8 cellular contexts compared by ENCODE assay signal in genomic region chr16:24609740-24610420, GRCh38.
DNase-seq lines count a peak whose midpoint lies in the region; ATAC-seq and TF ChIP-seq lines count a peak whose summit lies in the region.

No MANE protein-coding gene starts in this region.

- peaks cover 11% of the 10 kb centered on the region; the same call in 1 of the 2 replicates for H3K4me1 Mint-ChIP-seq in WTC11
- H3K4me1 Mint-ChIP-seq in glutamatergic neuron (ENCODE audit: low read depth, unreplicated experiment), result no peaks in the 10 kb centered on the region

- H3K27ac Mint-ChIP-seq in WTC11 (no peak overlapping the region), glutamatergic neuron (ENCODE audit: unreplicated experiment) (peak overlapping the region; percentile 25)

- BruUV-seq in IMR-90 (replicated peaks; lab: Mats Ljungman, UMichigan), result no TSS peak

- in situ Hi-C loops in IMR-90 (cut with MboI; ENCODE audit: low sequenced_read_pairs), result no loop called here

- H3K27ac ChIP-seq in IMR-90 (ENCODE audit: insufficient read depth, low read length) (no peak overlapping the region), osteoblast (ENCODE audit: low read depth, low read length) (no peak overlapping the region)

- peak overlapping the region; percentile 51 for H3K4me3 ChIP-seq in BE2C (ENCODE audit: low read depth, low read length)
- H3K4me3 ChIP-seq in IMR-90 (ENCODE audit: insufficient read depth, low read depth, low read length), result peak overlapping the region; percentile 5; the same call in 1 of the 2 replicates
- peak overlapping the region; percentile 63 for H3K4me3 ChIP-seq in osteoblast (ENCODE audit: insufficient read depth, low read length)

- TF ChIP-seq CTCF in BE2C (IDR thresholded peaks at IDR 0.05; ENCODE audit: low read depth, low read length) (no peak), IMR-90 (conservative IDR thresholded peaks at IDR 0.05; ENCODE audit: low read depth, low read length) (no peak), WTC11 (IDR thresholded peaks at IDR 0.05) (no peak), glutamatergic neuron (IDR thresholded peaks at IDR 0.05; ENCODE audit: partially characterized antibody, unreplicated experiment) (no peak), osteoblast (IDR thresholded peaks at IDR 0.05; ENCODE audit: extremely low read depth, low read depth, low read length) (no peak)

- no peak overlapping the region for H3K14ac ChIP-seq in IMR-90 (replicated peaks; ENCODE audit: low read depth, low read length)

- H3K9me1 ChIP-seq in IMR-90 (ENCODE audit: insufficient read depth, low read length), result no peaks in the 10 kb centered on the region

- POLR2A ChIA-PET in IMR-90 (lab: Charles Lee; ENCODE audit: unreplicated experiment) (no interaction called here), WTC11 (lab: Charles Lee) (interaction anchor here (0.8 kb wide), 1 partner anchor 10 kb away, joined by 3 read pairs; no protein-coding TSS in a partner anchor)

- H4K20me1 ChIP-seq in IMR-90 (ENCODE audit: insufficient read depth, low read length) (no peaks in the 10 kb centered on the region), osteoblast (ENCODE audit: insufficient read depth, low read length) (no peaks in the 10 kb centered on the region)

- H2BK20ac ChIP-seq in IMR-90 (ENCODE audit: low read depth, low read length), result no peak overlapping the region

- H4K5ac ChIP-seq in IMR-90 (ENCODE audit: low read depth, low read length), result no peak overlapping the region

- CTCF ChIA-PET in IMR-90 (lab: Yijun Ruan, JAX) (interaction anchor here (0.6 kb wide), 1 partner anchor 9 kb away, joined by 3 read pairs; no protein-coding TSS in a partner anchor), WTC11 (lab: Charles Lee) (interaction anchor here (0.5 to 1.3 kb wide), 5 partner anchors 41 to 105 kb away, joined by 3 read pairs; no protein-coding TSS in a partner anchor)

- H3K27me3 Mint-ChIP-seq in WTC11 (ENCODE audit: low read depth) (peaks cover 42% of the 10 kb centered on the region), glutamatergic neuron (ENCODE audit: unreplicated experiment) (peaks cover 4% of the 10 kb centered on the region)

- no peak for TF ChIP-seq POLR2A in IMR-90 (IDR thresholded peaks at IDR 0.05; ENCODE audit: low read depth, low read length)

- H2BK120ac ChIP-seq in IMR-90 (ENCODE audit: low read depth, low read length), result no peak overlapping the region

- peaks cover 14% of the 10 kb centered on the region for H3K27me3 ChIP-seq in BE2C
- peaks cover 26% of the 10 kb centered on the region for H3K27me3 ChIP-seq in IMR-90 (ENCODE audit: control insufficient read depth, insufficient read depth, low read length)
- peaks cover 12% of the 10 kb centered on the region for H3K27me3 ChIP-seq in osteoblast (ENCODE audit: insufficient read depth, low read length)

- no CpG with 5 or more reads among the region's 22 CpGs for WGBS in IMR-90 (ENCODE audit: extremely low coverage in 2 of 2, insufficient read length in 1 of 2), 2 experiments

- 0 out of 2 replicates have a peak overlapping the region, but pooled peaks have one; percentile 44 for H3K23ac ChIP-seq in IMR-90 (ENCODE audit: low read depth, low read length)

- H3K36me3 ChIP-seq in BE2C (no peaks in the 10 kb centered on the region), IMR-90 (ENCODE audit: control insufficient read depth, insufficient read depth, low read length) (no peaks in the 10 kb centered on the region), osteoblast (ENCODE audit: insufficient read depth, low read length) (no peaks in the 10 kb centered on the region)

- TF ChIP-seq RAD21 in IMR-90 (IDR thresholded peaks at IDR 0.05; ENCODE audit: low read length), result no peak

- H4K91ac ChIP-seq in IMR-90 (ENCODE audit: insufficient read depth, low read depth, low read length), result no peak overlapping the region

- no peak overlapping the region for H2AK9ac ChIP-seq in IMR-90 (replicated peaks; ENCODE audit: low read depth, low read length, poor library complexity)

- peak overlapping the region; percentile 71 for H3K4me2 ChIP-seq in IMR-90 (ENCODE audit: low read depth, low read length)
- H3K4me2 ChIP-seq in osteoblast (ENCODE audit: insufficient read depth, low read length), result peak overlapping the region; percentile 80

- H3K9me3 ChIP-seq in BE2C (no peaks in the 10 kb centered on the region), IMR-90 (ENCODE audit: control insufficient read depth, insufficient read depth, low read length) (0 out of 2 replicates have a peak, but pooled peaks cover under 1% of the 10 kb centered on the region), osteoblast (ENCODE audit: low read depth, low read length) (no peaks in the 10 kb centered on the region)

- no peak overlapping the region; the same call in 1 of the 2 replicates for H3K9ac ChIP-seq in IMR-90 (ENCODE audit: low read depth, low read length)

- no peak overlapping the region for H2BK5ac ChIP-seq in IMR-90 (ENCODE audit: low read depth, low read length, poor library complexity, severe bottlenecking)

- H2AK5ac ChIP-seq in IMR-90 (ENCODE audit: low read depth, low read length), result no peak overlapping the region

- H2AFZ ChIP-seq in IMR-90 (replicated peaks; ENCODE audit: low read length, poor library complexity) (peak overlapping the region; percentile 78), osteoblast (ENCODE audit: low read length) (peak overlapping the region; percentile 88)

- no peak overlapping the region for H3K4ac ChIP-seq in IMR-90 (ENCODE audit: low read depth, low read length)

- H3K9me3 Mint-ChIP-seq in WTC11, result no peaks in the 10 kb centered on the region
- peaks cover 7% of the 10 kb centered on the region for H3K9me3 Mint-ChIP-seq in glutamatergic neuron (ENCODE audit: unreplicated experiment)

- no peaks in the 10 kb centered on the region for H3K79me2 ChIP-seq in osteoblast (ENCODE audit: insufficient read depth, low read length)

- H3K4me3 Mint-ChIP-seq in WTC11 (peak overlapping the region; percentile 84), glutamatergic neuron (ENCODE audit: unreplicated experiment) (peak overlapping the region; percentile 89)

- intact Hi-C loops in IMR-90 (cut with micrococcal nuclease), result no loop called here

- H2BK15ac ChIP-seq in IMR-90 (ENCODE audit: low read depth, low read length), result no peak overlapping the region

- H3K79me1 ChIP-seq in IMR-90 (ENCODE audit: low read depth in 1 of 2, low read length in 2 of 2), result no peaks in the 10 kb centered on the region

- dilution Hi-C loops in IMR-90 (cut with HindIII; ENCODE audit: low sequenced_read_pairs, unreplicated experiment), result no loop called here

- DNase-seq in BE2C (peak; percentile 44), IMR-90 (peak; percentile 31), WTC11 (ENCODE audit: low spot score) (peak; percentile 52), glutamatergic neuron (peak; percentile 76), osteoblast (ENCODE audit: insufficient read length, low spot score, missing footprints) (peak; percentile 39), NCI-H226 (no peak)

- peaks cover 3% of the 10 kb centered on the region for H3K4me1 ChIP-seq in BE2C
- H3K4me1 ChIP-seq in IMR-90 (ENCODE audit: control insufficient read depth, insufficient read depth, low read length), result peaks cover 6% of the 10 kb centered on the region
- peaks cover 8% of the 10 kb centered on the region for H3K4me1 ChIP-seq in osteoblast (ENCODE audit: insufficient read depth, low read length)

- no peak overlapping the region for H3K18ac ChIP-seq in IMR-90 (ENCODE audit: low read depth, low read length)

- no peak overlapping the region for H3K56ac ChIP-seq in IMR-90 (ENCODE audit: extremely low read depth, insufficient read depth, low read length)

- peak; percentile 42 for ATAC-seq in IMR-90 (ENCODE audit: low read depth)
- ATAC-seq in WTC11, result peak; percentile 66
- ATAC-seq in GM21381 (IDR thresholded peaks at IDR 0.05; ENCODE audit: unreplicated experiment), result no peak
- no peak for ATAC-seq in GM19351 (IDR thresholded peaks at IDR 0.05; ENCODE audit: unreplicated experiment)

- no peaks in the 10 kb centered on the region for H3K36me3 Mint-ChIP-seq in WTC11
- H3K36me3 Mint-ChIP-seq in glutamatergic neuron (ENCODE audit: unreplicated experiment), result no peaks in the 10 kb centered on the region

- no peak overlapping the region for H4K8ac ChIP-seq in IMR-90 (ENCODE audit: low read depth in 2 of 2, low read length in 2 of 2)

TF ChIP-seq in IMR-90, 13 proteins besides CTCF, POLR2A, EP300 and RAD21:
- TF ChIP-seq MAZ (IDR thresholded peaks at IDR 0.05; ENCODE audit: borderline replicate concordance, low read depth, low read length) (no peak), USF2 (IDR thresholded peaks at IDR 0.05; ENCODE audit: low read depth, low read length) (peak; percentile 74)

TF ChIP-seq in WTC11, 78 proteins besides CTCF, POLR2A, EP300 and RAD21 (continues in another document):
- no peak for TF ChIP-seq ZNF416 (CRISPR knock-in tag; IDR thresholded peaks at IDR 0.05)
- TF ChIP-seq ZNF671 (CRISPR knock-in tag; IDR thresholded peaks at IDR 0.05), result no peak
- TF ChIP-seq FOXP1 (CRISPR knock-in tag; IDR thresholded peaks at IDR 0.05; ENCODE audit: borderline replicate concordance), result no peak
- TF ChIP-seq, protein P1, sequence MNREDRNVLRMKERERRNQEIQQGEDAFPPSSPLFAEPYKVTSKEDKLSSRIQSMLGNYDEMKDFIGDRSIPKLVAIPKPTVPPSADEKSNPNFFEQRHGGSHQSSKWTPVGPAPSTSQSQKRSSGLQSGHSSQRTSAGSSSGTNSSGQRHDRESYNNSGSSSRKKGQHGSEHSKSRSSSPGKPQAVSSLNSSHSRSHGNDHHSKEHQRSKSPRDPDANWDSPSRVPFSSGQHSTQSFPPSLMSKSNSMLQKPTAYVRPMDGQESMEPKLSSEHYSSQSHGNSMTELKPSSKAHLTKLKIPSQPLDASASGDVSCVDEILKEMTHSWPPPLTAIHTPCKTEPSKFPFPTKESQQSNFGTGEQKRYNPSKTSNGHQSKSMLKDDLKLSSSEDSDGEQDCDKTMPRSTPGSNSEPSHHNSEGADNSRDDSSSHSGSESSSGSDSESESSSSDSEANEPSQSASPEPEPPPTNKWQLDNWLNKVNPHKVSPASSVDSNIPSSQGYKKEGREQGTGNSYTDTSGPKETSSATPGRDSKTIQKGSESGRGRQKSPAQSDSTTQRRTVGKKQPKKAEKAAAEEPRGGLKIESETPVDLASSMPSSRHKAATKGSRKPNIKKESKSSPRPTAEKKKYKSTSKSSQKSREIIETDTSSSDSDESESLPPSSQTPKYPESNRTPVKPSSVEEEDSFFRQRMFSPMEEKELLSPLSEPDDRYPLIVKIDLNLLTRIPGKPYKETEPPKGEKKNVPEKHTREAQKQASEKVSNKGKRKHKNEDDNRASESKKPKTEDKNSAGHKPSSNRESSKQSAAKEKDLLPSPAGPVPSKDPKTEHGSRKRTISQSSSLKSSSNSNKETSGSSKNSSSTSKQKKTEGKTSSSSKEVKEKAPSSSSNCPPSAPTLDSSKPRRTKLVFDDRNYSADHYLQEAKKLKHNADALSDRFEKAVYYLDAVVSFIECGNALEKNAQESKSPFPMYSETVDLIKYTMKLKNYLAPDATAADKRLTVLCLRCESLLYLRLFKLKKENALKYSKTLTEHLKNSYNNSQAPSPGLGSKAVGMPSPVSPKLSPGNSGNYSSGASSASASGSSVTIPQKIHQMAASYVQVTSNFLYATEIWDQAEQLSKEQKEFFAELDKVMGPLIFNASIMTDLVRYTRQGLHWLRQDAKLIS (CRISPR knock-in tag; IDR thresholded peaks at IDR 0.05; ENCODE audit: borderline replicate concordance), result no peak

Comparison
In these comparisons a context has a peak if more than half of its experiments do, and no peak if none do; other contexts are left out.
1. H3K4me3 ChIP-seq: peak in every context shown above with its lines; median percentile 63 in osteoblast; 51 in BE2C; 5 in IMR-90.
2. ATAC-seq: peak in IMR-90 (single experiment) and WTC11 (single experiment); none in GM21381 (single experiment) and GM19351 (single experiment).